Comparison of ENCODE assay signal across 1 cellular context in genomic region chr3:152291649-152292066, GRCh38.
TF ChIP-seq lines count a peak whose summit lies in the region.

No MANE protein-coding gene starts in this region.

TF ChIP-seq in HepG2, 621 proteins besides CTCF, POLR2A, EP300 and RAD21:
- TF ChIP-seq CENPBD1 (CRISPR knock-in tag; IDR thresholded peaks at IDR 0.05; ENCODE audit: borderline replicate concordance, low read depth) (no peak), KAT7 (CRISPR knock-in tag; IDR thresholded peaks at IDR 0.05; ENCODE audit: borderline replicate concordance) (no peak), ONECUT2 (CRISPR knock-in tag; IDR thresholded peaks at IDR 0.05) (no peak), ARID5B (CRISPR knock-in tag; IDR thresholded peaks at IDR 0.05) (no peak)
